In the genomic region with DNA sequence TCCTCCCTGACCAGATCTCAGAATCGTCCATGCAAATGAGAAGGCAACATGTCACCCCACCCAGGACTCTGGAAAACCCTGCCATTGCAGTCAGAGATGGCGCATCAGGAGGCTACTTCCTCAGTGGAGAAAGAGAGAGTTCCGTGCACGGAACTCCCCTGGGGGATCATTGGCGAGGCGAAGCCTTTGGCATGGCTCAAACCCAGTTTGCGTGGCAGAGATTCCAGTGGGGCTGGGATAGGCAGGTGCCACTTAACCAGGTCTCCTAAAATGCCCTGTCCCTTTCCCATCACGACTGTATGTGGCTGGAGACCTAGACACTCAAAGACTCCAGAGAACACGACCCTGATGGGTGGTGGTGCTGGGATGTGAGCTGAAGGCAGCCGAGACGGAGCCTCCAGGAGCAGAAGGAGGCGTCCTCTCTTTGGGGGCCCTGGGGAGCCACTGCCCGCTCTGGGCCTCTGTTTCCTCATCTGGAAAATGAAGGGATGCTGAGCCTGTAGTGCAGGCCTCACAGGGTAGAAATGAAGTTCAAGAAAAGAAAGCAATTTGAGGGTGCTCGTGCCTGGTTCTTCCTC, we compare ENCODE assay signal across 13 cellular contexts. TPM values are rescaled to one million over a fixed set of nuclear protein-coding genes. Genes with fewer than 3 reads are reported as not detected.
DNase-seq lines count a peak whose midpoint lies in the region; ATAC-seq and TF ChIP-seq lines count a peak whose summit lies in the region.
"Had no signal": no experiment of that assay in that cellular context is flagged by ENCODE, and none has a peak within 500 bp of the region (broad histone marks: within the 10 kb centered on the region; RNA-seq: fewer than 3 reads in every experiment).

No MANE protein-coding gene starts in this region.

- peaks cover 5% of the 10 kb centered on the region for H3K79me1 ChIP-seq in mesenchymal stem cell (replicated peaks; ENCODE audit: low read length, poor library complexity, severe bottlenecking)

- TF ChIP-seq POLR2A in stomach (IDR thresholded peaks at IDR 0.05) = no peak

- no peaks in the 10 kb centered on the region for H3K9me3 ChIP-seq in OCI-LY1 (ENCODE audit: low read length)
- no peaks in the 10 kb centered on the region for H3K9me3 ChIP-seq in stomach
- H3K9me3 ChIP-seq in mesenchymal stem cell (ENCODE audit: control insufficient read depth, low read length) = no peaks in the 10 kb centered on the region
- no peaks in the 10 kb centered on the region for H3K9me3 ChIP-seq in GM23248 (ENCODE audit: low read depth)
- H3K9me3 ChIP-seq: heart left ventricle, testis had no signal

- H3K4me1 ChIP-seq in OCI-LY1 (ENCODE audit: insufficient read depth, low read length, severe bottlenecking) (peaks cover 17% of the 10 kb centered on the region), stomach (peaks cover 0 to 8% (median 0%) of the 10 kb centered on the region in 4 donors), mesenchymal stem cell (ENCODE audit: control insufficient read depth, insufficient read depth, low read depth, low read length) (peaks cover 3% of the 10 kb centered on the region), GM23248 (ENCODE audit: insufficient read depth) (no peaks in the 10 kb centered on the region)
- H3K4me1 ChIP-seq: testis had no signal

- H3F3A ChIP-seq in OCI-LY1 (ENCODE audit: insufficient read depth, low read length) (no peaks in the 10 kb centered on the region), GM23248 (ENCODE audit: insufficient read depth) (no peaks in the 10 kb centered on the region)

- no peak overlapping the region for H2AK5ac ChIP-seq in mesenchymal stem cell (ENCODE audit: low read length, severe bottlenecking)

- H3K9me3 Mint-ChIP-seq in activated T-cell treated with anti-CD3 and anti-CD28 coated beads, Interleukin-2, amount 50 U/mL, for 4 hours = no peaks in the 10 kb centered on the region
- no peaks in the 10 kb centered on the region for H3K9me3 Mint-ChIP-seq in endothelial cell (ENCODE audit: unreplicated experiment)

- H3K27me3 ChIP-seq in OCI-LY1 (ENCODE audit: insufficient read depth, low read length) = no peaks in the 10 kb centered on the region
- H3K27me3 ChIP-seq in stomach = no peaks in the 10 kb centered on the region
- no peaks in the 10 kb centered on the region for H3K27me3 ChIP-seq in mesenchymal stem cell (ENCODE audit: control insufficient read depth in 1 of 2, insufficient read depth in 1 of 2, low read length in 2 of 2)
- no peaks in the 10 kb centered on the region for H3K27me3 ChIP-seq in GM23248 (replicated peaks; ENCODE audit: insufficient read depth)
- H3K27me3 ChIP-seq: heart left ventricle, testis had no signal

- no peak overlapping the region for H2BK12ac ChIP-seq in mesenchymal stem cell (ENCODE audit: low read length in 2 of 2)

- H3K4ac ChIP-seq in mesenchymal stem cell (ENCODE audit: low read depth in 1 of 2, low read length in 2 of 2) = no peak overlapping the region

- no peak for TF ChIP-seq EP300 in stomach (IDR thresholded peaks at IDR 0.05)

- intact Hi-C loops in stomach (cut with DNase I; ENCODE audit: low total_unique reads) = no loop called here

- H3K27me3 Mint-ChIP-seq in activated T-cell treated with anti-CD3 and anti-CD28 coated beads, Interleukin-2, amount 50 U/mL, for 4 hours (ENCODE audit: low read depth) = no peaks in the 10 kb centered on the region
- peaks cover 1% of the 10 kb centered on the region for H3K27me3 Mint-ChIP-seq in endothelial cell (ENCODE audit: unreplicated experiment)

- no peak overlapping the region for H3K18ac ChIP-seq in mesenchymal stem cell (ENCODE audit: low read depth in 1 of 2, low read length in 2 of 2)

- H4K20me1 ChIP-seq in OCI-LY1 (ENCODE audit: insufficient read depth, low read length) (no peaks in the 10 kb centered on the region), GM23248 (ENCODE audit: insufficient read depth) (no peaks in the 10 kb centered on the region)

- TF ChIP-seq CTCF in OCI-LY1 (IDR thresholded peaks at IDR 0.05; ENCODE audit: low read length) (no peak), endothelial cell (IDR thresholded peaks at IDR 0.05; ENCODE audit: unreplicated experiment) (no peak), stomach (IDR thresholded peaks at IDR 0.05) (no peak)

- no peak overlapping the region for H2BK15ac ChIP-seq in mesenchymal stem cell (ENCODE audit: low read depth, poor library complexity, severe bottlenecking)

- H4K91ac ChIP-seq in mesenchymal stem cell (ENCODE audit: low read length) = no peak overlapping the region

- WGBS in stomach, 5 donors = 83 to 89% (median 87%) methylated on average over 13 to 14 of the region's 14 CpGs
- WGBS in mesenchymal stem cell = 92% methylated on average over 14 of the region's 14 CpGs
- WGBS in GM23248 (ENCODE audit: low coverage in 1 of 2, low lambda C conversion rate in 2 of 2, missing lambda C conversion rate in 2 of 2), 2 experiments = 90 to 93% methylated on average over 14 of the region's 14 CpGs

- H3K4me3 ChIP-seq in OCI-LY1 (ENCODE audit: low read depth, low read length, poor library complexity, severe bottlenecking) (no peak overlapping the region), stomach (no peak overlapping the region), mesenchymal stem cell (ENCODE audit: insufficient read depth in 1 of 2, low read depth in 1 of 2, low read length in 2 of 2) (no peak overlapping the region), GM23248 (no peak overlapping the region)
- H3K4me3 ChIP-seq: testis had no signal

- H4K8ac ChIP-seq in mesenchymal stem cell (ENCODE audit: low read length) = no peak overlapping the region

- H3K79me2 ChIP-seq in OCI-LY1 (ENCODE audit: insufficient read depth, low read length) (no peaks in the 10 kb centered on the region), GM23248 (ENCODE audit: insufficient read depth) (0 out of 2 replicates have a peak, but pooled peaks cover 5% of the 10 kb centered on the region)

- H3K4me2 ChIP-seq in OCI-LY1 (ENCODE audit: low read length) (peak overlapping the region; percentile 50; the same call in 1 of the 2 replicates), mesenchymal stem cell (ENCODE audit: low read length, poor library complexity, severe bottlenecking) (no peak overlapping the region), GM23248 (ENCODE audit: unreplicated experiment) (no peak overlapping the region)

- H3K36me3 Mint-ChIP-seq in activated T-cell treated with anti-CD3 and anti-CD28 coated beads, Interleukin-2, amount 50 U/mL, for 4 hours (ENCODE audit: insufficient read depth) = peaks cover 39% of the 10 kb centered on the region
- H3K36me3 Mint-ChIP-seq in endothelial cell (ENCODE audit: low read depth, unreplicated experiment) = peaks cover 26% of the 10 kb centered on the region

- H3K36me3 ChIP-seq in OCI-LY1 (ENCODE audit: insufficient read depth, low read length) = peaks cover 59% of the 10 kb centered on the region
- peaks cover 24 to 96% (median 83%) of the 10 kb centered on the region in 4 donors for H3K36me3 ChIP-seq in stomach
- H3K36me3 ChIP-seq in mesenchymal stem cell (ENCODE audit: control insufficient read depth in 1 of 2, insufficient read depth in 2 of 2, low read depth in 1 of 2, low read length in 2 of 2) = peaks cover 53 to 57% of the 10 kb centered on the region in 2 experiments
- peaks cover 6% of the 10 kb centered on the region; the same call in 1 of the 2 replicates for H3K36me3 ChIP-seq in GM23248 (ENCODE audit: low read depth)

- peak overlapping the region; percentile 94 for H3K4me3 Mint-ChIP-seq in activated T-cell treated with anti-CD3 and anti-CD28 coated beads, Interleukin-2, amount 50 U/mL, for 4 hours
- H3K4me3 Mint-ChIP-seq in endothelial cell (ENCODE audit: unreplicated experiment) = peak overlapping the region; percentile 34

- no peak for DNase-seq in activated T-cell treated with anti-CD3 and anti-CD28 coated beads, Interleukin-2, amount 50 U/mL, for 4 hours
- DNase-seq in activated T-cell treated with anti-CD3 and anti-CD28 coated beads for 4 hours (no peak), endothelial cell (ENCODE audit: low spot score) (no peak), stomach (no peak), mesenchymal stem cell (no peak), GM23248 (no peak)
- DNase-seq: NCI-H748 treated with DMSO at 0.1 percent for 48 hours, testis had no signal

- H3K23ac ChIP-seq in mesenchymal stem cell (ENCODE audit: low read length in 2 of 2) = no peak overlapping the region

- in situ Hi-C loops in GM23248 (cut with MboI) = no loop called here

- H3K27ac Mint-ChIP-seq in endothelial cell (ENCODE audit: unreplicated experiment) = peak overlapping the region; percentile 33

- no peak overlapping the region for H3K14ac ChIP-seq in mesenchymal stem cell (ENCODE audit: low read length in 2 of 2)

- H3K27ac ChIP-seq in OCI-LY1 (ENCODE audit: low read depth, low read length, poor library complexity, severe bottlenecking) (peak overlapping the region; percentile 77), stomach (peak overlapping the region in 3 of 5 donors; percentile 61 to 77 (median 76)), mesenchymal stem cell (ENCODE audit: low read length, poor library complexity, severe bottlenecking) (no peak overlapping the region), GM23248 (no peak overlapping the region)
- H3K27ac ChIP-seq: testis had no signal

- no peak overlapping the region for H2BK5ac ChIP-seq in mesenchymal stem cell (ENCODE audit: low read depth, low read length, poor library complexity, severe bottlenecking)

- no peaks in the 10 kb centered on the region for H3K9me2 ChIP-seq in OCI-LY1 (ENCODE audit: low read depth, low read length)
- no peaks in the 10 kb centered on the region for H3K9me2 ChIP-seq in GM23248 (ENCODE audit: insufficient read depth)

- peaks cover 45% of the 10 kb centered on the region for H3K4me1 Mint-ChIP-seq in activated T-cell treated with anti-CD3 and anti-CD28 coated beads, Interleukin-2, amount 50 U/mL, for 4 hours (ENCODE audit: low read depth)
- H3K4me1 Mint-ChIP-seq in endothelial cell (ENCODE audit: unreplicated experiment) = peaks cover 19% of the 10 kb centered on the region

- H2AFZ ChIP-seq in OCI-LY1 (ENCODE audit: low read length) (no peak overlapping the region), mesenchymal stem cell (ENCODE audit: low read depth, low read length) (no peak overlapping the region), GM23248 (no peak overlapping the region)

- no peak for ATAC-seq in activated T-cell treated with anti-CD3 and anti-CD28 coated beads, Interleukin-2, amount 50 U/mL, for 4 hours
- ATAC-seq in GM18517 (IDR thresholded peaks at IDR 0.05; ENCODE audit: unreplicated experiment) = no peak

- no peak overlapping the region for H2BK120ac ChIP-seq in mesenchymal stem cell (ENCODE audit: low read depth, low read length)

- H3K9ac ChIP-seq in OCI-LY1 (ENCODE audit: low read length) = peak overlapping the region; percentile 40; the same call in 1 of the 2 replicates
- H3K9ac ChIP-seq in mesenchymal stem cell (ENCODE audit: low read length) = no peak overlapping the region
- no peak overlapping the region for H3K9ac ChIP-seq in GM23248

RNA-seq across cellular contexts. Expression of a gene that starts 5.0 kb away (rescaled TPM):
- total RNA-seq in activated T-cell treated with anti-CD3 and anti-CD28 coated beads, Interleukin-2, amount 50 U/mL, for 4 hours = 1 to 10 TPM; 3.3 to 7.4 (median 4.1) TPM
- 0.15 TPM for total RNA-seq in endothelial cell (ENCODE audit: unreplicated experiment)
- 1 to 10 TPM in 2 of 5 donors, not detected in 3; 2.9 to 5.9 TPM for total RNA-seq in stomach
- 1 to 10 TPM in 1 of 3 donors, under 1 TPM in 1, not detected in 1; 0.65 to 2.9 TPM for polyA plus RNA-seq in stomach
- not detected for polyA plus RNA-seq in mesenchymal stem cell (2013, experiment 1 of 2)
- not detected for polyA plus RNA-seq in mesenchymal stem cell (2013, experiment 2 of 2)
- total RNA-seq in GM23248 (2014; rRNA removed; shearing (Covaris generic)) = not detected in 2 replicates
- 0.06 and 0.49 TPM in 2 replicates for polyA plus RNA-seq in GM23248 (2016; fragmentation: Nextera tagmentation; extraction: Ambion mirVana)
- total RNA-seq: Daoy, lung microvascular endothelial cell had no signal

RNA-seq across cellular contexts. Expression of a gene that starts 55.1 kb away (rescaled TPM):
- total RNA-seq in activated T-cell treated with anti-CD3 and anti-CD28 coated beads, Interleukin-2, amount 50 U/mL, for 4 hours = 1 to 10 TPM; 2.3 to 3.0 (median 2.6) TPM
- total RNA-seq in endothelial cell (ENCODE audit: unreplicated experiment) (8.0 TPM), stomach (1 to 10 TPM in 4 of 5 donors, under 1 TPM in 1; 0.87 to 9.4 (median 4.5) TPM)
- polyA plus RNA-seq in stomach (under 1 TPM; 0.58 to 0.68 (median 0.61) TPM), GM23248 (2016; fragmentation: Nextera tagmentation; extraction: Ambion mirVana) (1.0 and 1.2 TPM in 2 replicates)
- 3.8 TPM for polyA plus RNA-seq in mesenchymal stem cell (2013, experiment 1 of 2)
- polyA plus RNA-seq in mesenchymal stem cell (2013, experiment 2 of 2) = 3.5 TPM
- 2.5 and 3.3 TPM in 2 replicates for total RNA-seq in GM23248 (2014; rRNA removed; shearing (Covaris generic))

RNA-seq across cellular contexts. Expression of a gene that starts 58.4 kb away (rescaled TPM):
- total RNA-seq in activated T-cell treated with anti-CD3 and anti-CD28 coated beads, Interleukin-2, amount 50 U/mL, for 4 hours = not detected
- not detected for total RNA-seq in endothelial cell (ENCODE audit: unreplicated experiment)
- not detected for total RNA-seq in stomach
- 1 to 10 TPM; 1.1 to 8.7 (median 7.8) TPM for polyA plus RNA-seq in stomach
- 0.68 TPM for polyA plus RNA-seq in mesenchymal stem cell (2013, experiment 1 of 2)
- 0.52 TPM for polyA plus RNA-seq in mesenchymal stem cell (2013, experiment 2 of 2)
- total RNA-seq in GM23248 (2014; rRNA removed; shearing (Covaris generic)) = not detected in 2 replicates
- not detected in 2 replicates for polyA plus RNA-seq in GM23248 (2016; fragmentation: Nextera tagmentation; extraction: Ambion mirVana)
- total RNA-seq: Daoy, lung microvascular endothelial cell had no signal

Comparison
In these comparisons a context has a peak if more than half of its experiments do, and no peak if none do; other contexts are left out.
1. H3K27ac ChIP-seq: peak in OCI-LY1 (single experiment) and stomach (3 of 5); none in mesenchymal stem cell (single experiment) and GM23248 (single experiment).